Comparison of ENCODE assay signal across 8 cellular contexts in the genomic region with DNA sequence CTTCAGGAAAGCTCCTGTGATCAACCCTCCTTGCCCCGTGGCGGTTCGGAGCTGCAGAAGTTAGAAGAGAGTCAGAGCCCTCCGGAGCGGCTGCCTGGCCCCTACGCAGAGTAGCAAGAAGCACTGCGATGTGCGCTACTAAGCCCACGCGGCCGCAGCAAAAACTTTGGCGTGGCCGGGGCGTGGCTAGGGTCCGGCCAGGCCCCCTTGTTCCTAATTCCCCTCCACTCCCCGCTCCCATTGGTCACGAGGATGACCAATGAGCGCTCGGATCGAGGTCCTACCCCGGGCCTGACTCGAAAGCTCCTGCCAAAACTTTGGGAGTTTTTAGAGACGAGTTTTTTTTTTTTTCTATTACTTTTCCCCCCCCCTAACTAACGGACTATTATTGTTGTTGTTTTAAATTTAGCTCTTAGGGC. TPM values are rescaled to one million over a fixed set of nuclear protein-coding genes. Genes with fewer than 3 reads are reported as not detected.
DNase-seq lines count a peak whose midpoint lies in the region; ATAC-seq, FAIRE-seq and TF ChIP-seq lines count a peak whose summit lies in the region.

A gene with protein sequence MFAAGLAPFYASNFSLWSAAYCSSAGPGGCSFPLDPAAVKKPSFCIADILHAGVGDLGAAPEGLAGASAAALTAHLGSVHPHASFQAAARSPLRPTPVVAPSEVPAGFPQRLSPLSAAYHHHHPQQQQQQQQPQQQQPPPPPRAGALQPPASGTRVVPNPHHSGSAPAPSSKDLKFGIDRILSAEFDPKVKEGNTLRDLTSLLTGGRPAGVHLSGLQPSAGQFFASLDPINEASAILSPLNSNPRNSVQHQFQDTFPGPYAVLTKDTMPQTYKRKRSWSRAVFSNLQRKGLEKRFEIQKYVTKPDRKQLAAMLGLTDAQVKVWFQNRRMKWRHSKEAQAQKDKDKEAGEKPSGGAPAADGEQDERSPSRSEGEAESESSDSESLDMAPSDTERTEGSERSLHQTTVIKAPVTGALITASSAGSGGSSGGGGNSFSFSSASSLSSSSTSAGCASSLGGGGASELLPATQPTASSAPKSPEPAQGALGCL (plus strand): TSS at position 354 of the 419 bp plus-strand sequence. CDS start 415 bp downstream, outside the sequence.

- peak within 1 kb of the TSS; percentile 93 to 94 for H3K27ac ChIP-seq in ascending aorta
- H3K27ac ChIP-seq in left ventricle myocardium inferior (replicated peaks): peak within 1 kb of the TSS; percentile 99
- peak within 1 kb of the TSS; percentile 48 to 85 (median 74) for H3K27ac ChIP-seq in pancreas

- peak; percentile 79 for DNase-seq in AG09319 (ENCODE audit: extremely low read depth, low read depth)
- DNase-seq in NOMO-1 treated with dmso at 0.1 percent for 144 hours (lab: John Stamatoyannopoulos, UW; ENCODE audit: unreplicated experiment): peak; percentile 95
- peak; percentile 64 to 94 for DNase-seq in ascending aorta (ENCODE audit: low spot score in 2 of 2)
- peak; percentile 93 for DNase-seq in left ventricle myocardium inferior
- peak; percentile 58 to 86 (median 78) for DNase-seq in pancreas
- DNase-seq in GDM1 (lab: John Stamatoyannopoulos, UW): no peak

- H3K27me3 ChIP-seq in ascending aorta: no peaks in the 10 kb centered on the region
- H3K27me3 ChIP-seq in left ventricle myocardium inferior (ENCODE audit: low read depth): peaks cover 25% of the 10 kb centered on the region
- H3K27me3 ChIP-seq in pancreas: no peaks in the 10 kb centered on the region

- no peak for TF ChIP-seq CTCF in AG09319 (IDR thresholded peaks at IDR 0.05; ENCODE audit: low read depth, low read length)
- TF ChIP-seq CTCF in ascending aorta (IDR thresholded peaks at IDR 0.05): no peak
- no peak for TF ChIP-seq CTCF in left ventricle myocardium inferior (IDR thresholded peaks at IDR 0.05; ENCODE audit: borderline replicate concordance)
- TF ChIP-seq CTCF in pancreas (IDR thresholded peaks at IDR 0.05): no peak

- ATAC-seq in GM18505 (IDR thresholded peaks at IDR 0.05; ENCODE audit: unreplicated experiment): peak; percentile 44
- ATAC-seq in HG02970 (IDR thresholded peaks at IDR 0.05; ENCODE audit: low FRiP score, unreplicated experiment): peak; percentile 48
- ATAC-seq in pancreas: peak; percentile 83 to 89 (median 86)

- 1% methylated on average over 22 to 24 of the region's 24 CpGs for WGBS in pancreas, 2 donors

- peak; percentile 90 for FAIRE-seq in pancreas (lab: Jason Lieb, UNC)

- H3K36me3 ChIP-seq in ascending aorta: peaks cover under 1 to 3% of the 10 kb centered on the region in 2 donors
- peaks cover 24% of the 10 kb centered on the region for H3K36me3 ChIP-seq in left ventricle myocardium inferior
- H3K36me3 ChIP-seq in pancreas: no peaks in the 10 kb centered on the region

- peaks cover 0 to 7% of the 10 kb centered on the region in 2 donors for H3K4me1 ChIP-seq in ascending aorta
- H3K4me1 ChIP-seq in left ventricle myocardium inferior: peaks cover 85% of the 10 kb centered on the region
- peaks cover 0 to 8% (median 7%) of the 10 kb centered on the region in 3 donors for H3K4me1 ChIP-seq in pancreas

- H3K9me3 ChIP-seq in ascending aorta: no peaks in the 10 kb centered on the region
- H3K9me3 ChIP-seq in left ventricle myocardium inferior (replicated peaks): no peaks in the 10 kb centered on the region
- H3K9me3 ChIP-seq in pancreas: no peaks in the 10 kb centered on the region

- TF ChIP-seq POLR2A in GM18505 (IDR thresholded peaks at IDR 0.05; ENCODE audit: borderline replicate concordance, extremely low read depth, insufficient read depth, insufficient read length): no peak

- H3K4me3 ChIP-seq in ascending aorta: peak within 1 kb of the TSS; percentile 83 to 98
- H3K4me3 ChIP-seq in left ventricle myocardium inferior: peak within 1 kb of the TSS; percentile 99
- H3K4me3 ChIP-seq in pancreas: peak within 1 kb of the TSS; percentile 64 to 80 (median 72)

- intact Hi-C loops in ascending aorta (cut with DNase I): loop anchor here (1.0 to 10.0 kb wide), 5 partner anchors 67 to 1578 kb away; a partner anchor contains a TSS
- intact Hi-C loops in left ventricle myocardium inferior (cut with micrococcal nuclease): loop anchor here (10.0 kb wide), 2 partner anchors 64 to 326 kb away; no protein-coding TSS in a partner anchor
- intact Hi-C loops in pancreas (cut with DNase I): loop anchor here in 1 of 3 donors (10.0 kb wide), 2 partner anchors 326 to 556 kb away; no protein-coding TSS in a partner anchor

RNA-seq across cellular contexts. Expression of the gene that starts here (rescaled TPM):
- total RNA-seq in ascending aorta: 39.3 TPM
- total RNA-seq in left ventricle myocardium inferior: 3.5 TPM
- total RNA-seq in pancreas: 1 to 10 TPM in 4 of 6 donors, under 1 TPM in 2; 0.74 to 3.8 (median 1.9) TPM
- polyA plus RNA-seq in pancreas: 1 to 10 TPM; 3.0 to 5.9 TPM
